ENCODE assay signal across 1 cellular context in genomic region chr14:21503376-21503775, GRCh38.
TF ChIP-seq lines count a peak whose summit lies in the region.

No MANE protein-coding gene starts in this region.

TF ChIP-seq in WTC11, 78 proteins besides CTCF, POLR2A, EP300 and RAD21 (continued from another document):
- TF ChIP-seq ATF6 (CRISPR knock-in tag; IDR thresholded peaks at IDR 0.05) (no peak), HMGA2 (CRISPR knock-in tag; IDR thresholded peaks at IDR 0.05) (no peak), USF2 (CRISPR knock-in tag; IDR thresholded peaks at IDR 0.05) (no peak)
